20 cellular contexts compared by ENCODE assay signal in genomic region chrX:123331859-123332258, GRCh38.
"Had no signal": no experiment of that assay in that cellular context is flagged by ENCODE, and none has a peak within 500 bp of the region (broad histone marks: within the 10 kb centered on the region; RNA-seq: fewer than 3 reads in every experiment).

No MANE protein-coding gene starts in this region.

- DNase-seq: activated CD4-positive, alpha-beta T cell treated with anti-CD3 and anti-CD28 coated beads, Interleukin-2, amount 50 U/mL, for 48 hours; activated naive CD4-positive, alpha-beta T cell treated with anti-CD3 and anti-CD28 coated beads for 36 hours; activated naive CD8-positive, alpha-beta T cell treated with anti-CD3 and anti-CD28 coated beads, Interleukin-2, amount 50 U/mL, for 24 hours; aorta; dermis blood vessel endothelial cell; gastrocnemius medialis; heart right ventricle; left colon; midbrain; right cardiac atrium; small intestine; stimulated activated CD4-positive, alpha-beta T cell treated with anti-CD3 and anti-CD28 coated beads, Interleukin-4, amount 100 ng/mL, for 24 hours; stimulated activated naive CD4-positive, alpha-beta T cell treated with Interleukin-2 at 50 U/mL for 16 hours; substantia nigra; uterus; WERI-Rb-1 had no signal

- H3K27ac ChIP-seq: gastrocnemius medialis, heart right ventricle, prostate gland, tibial nerve, uterus, WERI-Rb-1 had no signal

- H3K36me3 ChIP-seq: gastrocnemius medialis, heart right ventricle, prostate gland, tibial nerve, uterus, WERI-Rb-1 had no signal

- ATAC-seq: activated naive CD8-positive, alpha-beta T cell treated with anti-CD3 and anti-CD28 coated beads, Interleukin-2, amount 50 U/mL, for 24 hours; activated T-helper 17 cell treated with anti-CD3 and anti-CD28 coated beads, Interleukin-2, amount 50 U/mL, for 72 hours; gastrocnemius medialis; heart right ventricle; left colon; right cardiac atrium had no signal

- H3K9me3 ChIP-seq: gastrocnemius medialis, heart right ventricle, prostate gland, tibial nerve, uterus had no signal

- H3K4me3 ChIP-seq: gastrocnemius medialis, heart right ventricle, lung, prostate gland, tibial nerve, uterus had no signal

- H3K4me1 ChIP-seq: gastrocnemius medialis, heart right ventricle, prostate gland, tibial nerve, uterus had no signal

- H3K27me3 ChIP-seq: gastrocnemius medialis, heart right ventricle, tibial nerve, uterus had no signal
